9 cellular contexts compared by ENCODE assay signal in genomic region chr5:133552925-133553525, GRCh38. TPM values are rescaled to one million over a fixed set of nuclear protein-coding genes. Genes with fewer than 3 reads are reported as not detected.
DNase-seq lines count a peak whose midpoint lies in the region; ATAC-seq and TF ChIP-seq lines count a peak whose summit lies in the region.
"Had no signal": no experiment of that assay in that cellular context is flagged by ENCODE, and none has a peak within 500 bp of the region (broad histone marks: within the 10 kb centered on the region; RNA-seq: fewer than 3 reads in every experiment).

No MANE protein-coding gene starts in this region.

- DNase-seq in DMS53 (lab: John Stamatoyannopoulos, UW): peak; percentile 83
- DNase-seq in Peyer's patch: peak; percentile 36 to 61 (median 56)
- peak; percentile 39 for DNase-seq in activated T-cell treated with anti-CD3 and anti-CD28 coated beads, Interleukin-2, amount 50 U/mL, for 4 hours
- peak; percentile 21 for DNase-seq in foreskin melanocyte
- DNase-seq in sciatic nerve (ENCODE audit: low spot score): peak; percentile 69
- no peak for DNase-seq in NCI-H1694 (lab: John Stamatoyannopoulos, UW)

- peaks cover 0 to 5% of the 10 kb centered on the region in 2 donors for H3K27me3 ChIP-seq in Peyer's patch

- no peaks in the 10 kb centered on the region for H3K9me3 ChIP-seq in Peyer's patch

- intact Hi-C loops in sciatic nerve (cut with DNase I): no loop called here

- no peaks in the 10 kb centered on the region for H3K36me3 ChIP-seq in Peyer's patch

- H3K4me1 ChIP-seq in Peyer's patch: no peaks in the 10 kb centered on the region

- H3K4me3 ChIP-seq in Peyer's patch: no peak overlapping the region

- no peak overlapping the region for H3K4me3 Mint-ChIP-seq in activated T-cell treated with anti-CD3 and anti-CD28 coated beads, Interleukin-2, amount 50 U/mL, for 4 hours
- H3K4me3 Mint-ChIP-seq: activated naive CD4-positive, alpha-beta T cell treated with anti-CD3 and anti-CD28 coated beads, Interleukin-2, amount 50 U/mL, for 24 hours had no signal

- no peaks in the 10 kb centered on the region for H3K9me3 Mint-ChIP-seq in activated T-cell treated with anti-CD3 and anti-CD28 coated beads, Interleukin-2, amount 50 U/mL, for 4 hours
- H3K9me3 Mint-ChIP-seq: activated naive CD4-positive, alpha-beta T cell treated with anti-CD3 and anti-CD28 coated beads, Interleukin-2, amount 50 U/mL, for 24 hours had no signal

- TF ChIP-seq CTCF in Peyer's patch (IDR thresholded peaks at IDR 0.05): peak; percentile 7 to 55 (median 50)

- no peak for TF ChIP-seq POLR2A in Peyer's patch (IDR thresholded peaks at IDR 0.05)

- peaks cover 2% of the 10 kb centered on the region for H3K4me1 Mint-ChIP-seq in activated T-cell treated with anti-CD3 and anti-CD28 coated beads, Interleukin-2, amount 50 U/mL, for 4 hours (ENCODE audit: low read depth)
- H3K4me1 Mint-ChIP-seq: activated naive CD4-positive, alpha-beta T cell treated with anti-CD3 and anti-CD28 coated beads, Interleukin-2, amount 50 U/mL, for 24 hours had no signal

- H3K27me3 Mint-ChIP-seq in activated T-cell treated with anti-CD3 and anti-CD28 coated beads, Interleukin-2, amount 50 U/mL, for 4 hours (ENCODE audit: low read depth): peaks cover 15% of the 10 kb centered on the region

- H3K27ac ChIP-seq in Peyer's patch: no peak overlapping the region

- H3K36me3 Mint-ChIP-seq in activated T-cell treated with anti-CD3 and anti-CD28 coated beads, Interleukin-2, amount 50 U/mL, for 4 hours (ENCODE audit: insufficient read depth): no peaks in the 10 kb centered on the region
- H3K36me3 Mint-ChIP-seq: activated naive CD4-positive, alpha-beta T cell treated with anti-CD3 and anti-CD28 coated beads, Interleukin-2, amount 50 U/mL, for 24 hours had no signal

- ATAC-seq in HG02678 (IDR thresholded peaks at IDR 0.05; ENCODE audit: unreplicated experiment): peak; percentile 71
- ATAC-seq in activated T-cell treated with anti-CD3 and anti-CD28 coated beads, Interleukin-2, amount 50 U/mL, for 4 hours: peak; percentile 57 to 69
- peak; percentile 39 for ATAC-seq in sciatic nerve
- no peak for ATAC-seq in HG02973 (IDR thresholded peaks at IDR 0.05; ENCODE audit: unreplicated experiment)

RNA-seq across cellular contexts. Expression of gene FSTL4, which starts 59.3 kb away (rescaled TPM):
- 1 to 10 TPM in 1 of 4 donors, under 1 TPM in 2, not detected in 1; 0.27 to 1.6 (median 0.35) TPM for total RNA-seq in Peyer's patch
- 1 to 10 TPM in 1 of 3 donors, under 1 TPM in 2; 0.42 to 1.7 (median 0.46) TPM for total RNA-seq in activated T-cell treated with anti-CD3 and anti-CD28 coated beads, Interleukin-2, amount 50 U/mL, for 4 hours
- total RNA-seq in sciatic nerve: not detected
